18 cellular contexts compared by ENCODE assay signal in genomic region chr1:234734864-234735263, GRCh38.
DNase-seq lines count a peak whose midpoint lies in the region; ATAC-seq and TF ChIP-seq lines count a peak whose summit lies in the region.
"Had no signal": no experiment of that assay in that cellular context is flagged by ENCODE, and none has a peak within 500 bp of the region (broad histone marks: within the 10 kb centered on the region; RNA-seq: fewer than 3 reads in every experiment).

No MANE protein-coding gene starts in this region.

- WGBS in neuronal stem cell (ENCODE audit: extremely low coverage in 2 of 2, insufficient read length in 2 of 2, insufficient replicate concordance in 1 of 2), 2 donors: no CpG with 5 or more reads among the region's 8 CpGs

- peak overlapping the region; percentile 9 for H3K18ac ChIP-seq in neuronal stem cell (ENCODE audit: low read length)

- no peak overlapping the region for H2AFZ ChIP-seq in neuronal stem cell (ENCODE audit: low read length)

- H3K9me3 ChIP-seq in HEK293 (ENCODE audit: control insufficient read depth, insufficient read depth, low read depth, low read length) (no peaks in the 10 kb centered on the region), neuronal stem cell (replicated peaks in 1 of 2; ENCODE audit: control insufficient read depth in 2 of 2, insufficient read depth in 1 of 2, low read depth in 1 of 2, low read length in 2 of 2) (peaks cover 0 to 3% of the 10 kb centered on the region in 2 donors)
- H3K9me3 ChIP-seq: adrenal gland, SJCRH30 had no signal

- DNase-seq in DMS 273 (lab: John Stamatoyannopoulos, UW; ENCODE audit: unreplicated experiment) (peak; percentile 36), DMS 273 treated with DMSO at 0.1 percent for 48 hours (lab: John Stamatoyannopoulos, UW) (no peak), dermis blood vessel endothelial cell (peak; percentile 5), neuronal stem cell (ENCODE audit: low spot score) (no peak), left ventricle myocardium superior (no peak), NK-92 (lab: John Stamatoyannopoulos, UW; ENCODE audit: unreplicated experiment) (no peak), NCI-H1436 treated with DMSO at 0.1 percent for 48 hours (lab: John Stamatoyannopoulos, UW) (no peak)
- DNase-seq: 8988T; adrenal gland; effector CD4-positive, alpha-beta T cell; GF-D8; left colon; NCI-H2081 treated with DMSO at 0.1 percent for 48 hours; NCI-H524; PC-3; SJCRH30; stimulated activated naive CD4-positive, alpha-beta T cell treated with Interleukin-2 at 50 U/mL for 16 hours had no signal

- H3K36me3 ChIP-seq in HEK293 (ENCODE audit: control insufficient read depth in 2 of 2, insufficient read depth in 1 of 2, low read length in 2 of 2): no peaks in the 10 kb centered on the region
- H3K36me3 ChIP-seq in neuronal stem cell (replicated peaks in 1 of 2; ENCODE audit: control insufficient read depth in 2 of 2, insufficient read depth in 2 of 2, low read length in 2 of 2): no peaks in the 10 kb centered on the region
- H3K36me3 ChIP-seq: adrenal gland, SJCRH30 had no signal

- H3K23ac ChIP-seq in neuronal stem cell (ENCODE audit: low read depth, low read length, poor library complexity): no peak overlapping the region

- no peak overlapping the region for H3K9ac ChIP-seq in neuronal stem cell (ENCODE audit: low read depth, low read length, poor library complexity)

- no peak for ATAC-seq in left ventricle myocardium superior
- ATAC-seq: left colon, PC-3 had no signal

- no peak overlapping the region for H3K14ac ChIP-seq in neuronal stem cell (ENCODE audit: low read length)

- H2BK15ac ChIP-seq in neuronal stem cell (ENCODE audit: low read length): peak overlapping the region; percentile 34

- H2AK5ac ChIP-seq in neuronal stem cell (ENCODE audit: low read depth, low read length): peak overlapping the region; percentile 16

- intact Hi-C loops in left ventricle myocardium superior (cut with micrococcal nuclease): no loop called here

- H2BK120ac ChIP-seq in neuronal stem cell (ENCODE audit: low read depth, low read length): no peak overlapping the region

- CTCF ChIA-PET in HEK293 (lab: Yijun Ruan, JAX): interaction anchor here (0.9 to 1.0 kb wide), 4 partner anchors 10 to 236 kb away, joined by 3 to 4 read pairs (median 4); no protein-coding TSS in a partner anchor

- no peak overlapping the region for H3K27ac ChIP-seq in HEK293 (ENCODE audit: extremely low read depth, low read depth, low read length)
- no peak overlapping the region for H3K27ac ChIP-seq in neuronal stem cell (replicated peaks; ENCODE audit: low read length)
- H3K27ac ChIP-seq: adrenal gland, SJCRH30 had no signal

- no peak overlapping the region for H2BK5ac ChIP-seq in neuronal stem cell (ENCODE audit: low read length)

- no peaks in the 10 kb centered on the region for H3K27me3 ChIP-seq in neuronal stem cell (ENCODE audit: control insufficient read depth in 3 of 3, insufficient read depth in 3 of 3, low read depth in 1 of 3, low read length in 3 of 3)
- H3K27me3 ChIP-seq: adrenal gland, SJCRH30 had no signal

- POLR2A ChIA-PET in HEK293 (lab: Yijun Ruan, JAX): interaction anchor here (0.5 to 2.1 kb wide), 4 partner anchors 11 to 356 kb away, joined by 3 to 6 read pairs (median 6); no protein-coding TSS in a partner anchor

- no peak overlapping the region for H4K91ac ChIP-seq in neuronal stem cell (ENCODE audit: low read depth, low read length, poor library complexity)

- H3K4me3 ChIP-seq in HEK293 (ENCODE audit: low read depth, low read length) (no peak overlapping the region), neuronal stem cell (ENCODE audit: low read length in 2 of 2) (no peak overlapping the region)
- H3K4me3 ChIP-seq: adrenal gland, SJCRH30 had no signal

- H3K4me2 ChIP-seq in neuronal stem cell (ENCODE audit: insufficient read depth, low read length, poor library complexity, severe bottlenecking): no peak overlapping the region

- no peaks in the 10 kb centered on the region for H3K79me1 ChIP-seq in neuronal stem cell (ENCODE audit: low read depth, low read length)

- no peak overlapping the region for H3K4ac ChIP-seq in neuronal stem cell (ENCODE audit: low read length)

- H3K4me1 ChIP-seq in HEK293 (ENCODE audit: control insufficient read depth, insufficient read depth, low read length): peaks cover 5% of the 10 kb centered on the region
- peaks cover 12 to 27% of the 10 kb centered on the region in 2 donors for H3K4me1 ChIP-seq in neuronal stem cell (ENCODE audit: control insufficient read depth in 2 of 2, insufficient read depth in 1 of 2, low read depth in 1 of 2, low read length in 2 of 2)
- H3K4me1 ChIP-seq: SJCRH30 had no signal

- no peak overlapping the region for H2BK12ac ChIP-seq in neuronal stem cell (ENCODE audit: low read length)

- peak; percentile 74 for TF ChIP-seq CTCF in HEK293 (tag by site-specific recombination; IDR thresholded peaks at IDR 0.05)

- no peak overlapping the region for H4K8ac ChIP-seq in neuronal stem cell (ENCODE audit: low read depth, low read length)

TF ChIP-seq in HEK293, 187 proteins besides CTCF, POLR2A, EP300 and RAD21:
- TF ChIP-seq ZNF341 (tag by site-specific recombination; IDR thresholded peaks at IDR 0.05; ENCODE audit: low read depth) (0 out of 2 replicates have a peak, but pooled peaks have one; percentile 44), ZNF629 (tag by site-specific recombination; IDR thresholded peaks at IDR 0.05) (no peak), ZNF280D (tag by site-specific recombination; IDR thresholded peaks at IDR 0.05) (no peak), SETDB1 (IDR thresholded peaks at IDR 0.05; ENCODE audit: insufficient read length, low read length) (no peak), EGR2 (tag by site-specific recombination; IDR thresholded peaks at IDR 0.05; ENCODE audit: low read depth) (peak; percentile 68; the same call in 1 of the 2 replicates), ZFHX2 (tag by site-specific recombination; conservative IDR thresholded peaks at IDR 0.05) (peak; percentile 54), ZFP3 (tag by site-specific recombination; IDR thresholded peaks at IDR 0.05; ENCODE audit: low read depth) (no peak), ZNF302 (tag by site-specific recombination; IDR thresholded peaks at IDR 0.05; ENCODE audit: low read depth) (no peak)
- TF ChIP-seq, protein P1, sequence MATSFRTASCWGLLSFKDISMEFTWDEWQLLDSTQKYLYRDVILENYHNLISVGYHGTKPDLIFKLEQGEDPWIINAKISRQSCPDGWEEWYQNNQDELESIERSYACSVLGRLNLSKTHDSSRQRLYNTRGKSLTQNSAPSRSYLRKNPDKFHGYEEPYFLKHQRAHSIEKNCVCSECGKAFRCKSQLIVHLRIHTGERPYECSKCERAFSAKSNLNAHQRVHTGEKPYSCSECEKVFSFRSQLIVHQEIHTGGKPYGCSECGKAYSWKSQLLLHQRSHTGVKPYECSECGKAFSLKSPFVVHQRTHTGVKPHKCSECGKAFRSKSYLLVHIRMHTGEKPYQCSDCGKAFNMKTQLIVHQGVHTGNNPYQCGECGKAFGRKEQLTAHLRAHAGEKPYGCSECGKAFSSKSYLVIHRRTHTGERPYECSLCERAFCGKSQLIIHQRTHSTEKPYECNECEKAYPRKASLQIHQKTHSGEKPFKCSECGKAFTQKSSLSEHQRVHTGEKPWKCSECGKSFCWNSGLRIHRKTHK (tag by site-specific recombination; IDR thresholded peaks at IDR 0.05): no peak

Comparison
In these comparisons a context has a peak if more than half of its experiments do, and no peak if none do; other contexts are left out.
1. DNase-seq: peak in DMS 273 (single experiment) and dermis blood vessel endothelial cell (single experiment); none in DMS 273 treated with DMSO at 0.1 percent for 48 hours (single experiment), neuronal stem cell (single experiment), left ventricle myocardium superior (single experiment), NK-92 (single experiment) and NCI-H1436 treated with DMSO at 0.1 percent for 48 hours (single experiment).